Comparison of ENCODE assay signal across 20 cellular contexts in genomic region chr7:108143658-108144420, GRCh38. TPM values are rescaled to one million over a fixed set of nuclear protein-coding genes. Genes with fewer than 3 reads are reported as not detected.
DNase-seq lines count a peak whose midpoint lies in the region; ATAC-seq and TF ChIP-seq lines count a peak whose summit lies in the region.
"Had no signal": no experiment of that assay in that cellular context is flagged by ENCODE, and none has a peak within 500 bp of the region (broad histone marks: within the 10 kb centered on the region; RNA-seq: fewer than 3 reads in every experiment).

No MANE protein-coding gene starts in this region.

- H3K27ac Mint-ChIP-seq in HFFc6, result no peak overlapping the region
- H3K27ac Mint-ChIP-seq: B cell; CD4-positive, alpha-beta T cell had no signal

- H4K20me1 ChIP-seq in OCI-LY1 (ENCODE audit: insufficient read depth, low read length), result no peaks in the 10 kb centered on the region

- peak; percentile 56 for ATAC-seq in GM18868 (IDR thresholded peaks at IDR 0.05; ENCODE audit: unreplicated experiment)
- ATAC-seq in left ventricle myocardium superior, result no peak
- no peak for ATAC-seq in GM18517 (IDR thresholded peaks at IDR 0.05; ENCODE audit: unreplicated experiment)
- ATAC-seq in lower lobe of right lung, result no peak

- no peak for DNase-seq in HFFc6
- peak; percentile 90 for DNase-seq in esophagus muscularis mucosa (ENCODE audit: extremely low spot score)
- DNase-seq in left ventricle myocardium superior, result no peak
- DNase-seq in activated CD8-positive, alpha-beta memory T cell treated with anti-CD3 and anti-CD28 coated beads, Interleukin-2, amount 50 U/mL, for 4 hours, result no peak
- no peak for DNase-seq in lower lobe of right lung
- DNase-seq: CD4-positive, alpha-beta T cell; DMS79; NCI-H1417; NCI-H1930; NCI-H2171; NCI-H82; Right ventricle myocardium superior; SK-N-SH; T-helper 1 cell; T1000 had no signal

- no peak overlapping the region for H2AFZ ChIP-seq in OCI-LY1 (ENCODE audit: low read length)

- H3K79me2 ChIP-seq in OCI-LY1 (ENCODE audit: insufficient read depth, low read length), result no peaks in the 10 kb centered on the region

- no peak overlapping the region for H3K4me2 ChIP-seq in OCI-LY1 (ENCODE audit: low read length)
- H3K4me2 ChIP-seq: SK-N-SH had no signal

- H3F3A ChIP-seq in OCI-LY1 (ENCODE audit: insufficient read depth, low read length), result no peaks in the 10 kb centered on the region

- H3K36me3 ChIP-seq in OCI-LY1 (ENCODE audit: insufficient read depth, low read length), result no peaks in the 10 kb centered on the region
- H3K36me3 ChIP-seq in esophagus muscularis mucosa, result no peaks in the 10 kb centered on the region
- no peaks in the 10 kb centered on the region for H3K36me3 ChIP-seq in lower lobe of right lung

- no peaks in the 10 kb centered on the region for H3K9me3 Mint-ChIP-seq in HFFc6
- H3K9me3 Mint-ChIP-seq: CD4-positive, alpha-beta T cell had no signal

- H3K9ac ChIP-seq in OCI-LY1 (ENCODE audit: low read length), result no peak overlapping the region
- H3K9ac ChIP-seq: SK-N-SH had no signal

- no peak overlapping the region for H3K4me3 Mint-ChIP-seq in HFFc6
- H3K4me3 Mint-ChIP-seq: B cell; CD4-positive, alpha-beta T cell had no signal

- H3K27me3 ChIP-seq in OCI-LY1 (ENCODE audit: insufficient read depth, low read length) (no peaks in the 10 kb centered on the region; the same call in 1 of the 2 replicates), esophagus muscularis mucosa (no peaks in the 10 kb centered on the region), lower lobe of right lung (ENCODE audit: low read depth) (no peaks in the 10 kb centered on the region)

- H3K4me1 ChIP-seq in OCI-LY1 (ENCODE audit: insufficient read depth, low read length, severe bottlenecking), result no peaks in the 10 kb centered on the region
- peaks cover 6 to 39% (median 28%) of the 10 kb centered on the region in 4 donors for H3K4me1 ChIP-seq in esophagus muscularis mucosa
- peaks cover 8% of the 10 kb centered on the region for H3K4me1 ChIP-seq in lower lobe of right lung

- H3K9me2 ChIP-seq in OCI-LY1 (ENCODE audit: low read depth, low read length), result no peaks in the 10 kb centered on the region
- H3K9me2 ChIP-seq: SK-N-SH had no signal

- H3K27ac ChIP-seq in OCI-LY1 (ENCODE audit: low read depth, low read length, poor library complexity, severe bottlenecking) (no peak overlapping the region), esophagus muscularis mucosa (replicated peaks in 1 of 4) (peak overlapping the region in 2 of 4 donors; percentile 63 to 65), lower lobe of right lung (no peak overlapping the region)

- intact Hi-C loops in esophagus muscularis mucosa (cut with DNase I), result loop anchor here (10.0 kb wide), 1 partner anchor 139 kb away; the partner anchor contains the start of gene LAMB1
- intact Hi-C loops in left ventricle myocardium superior (cut with micrococcal nuclease), result loop anchor here (10.0 kb wide), 2 partner anchors 89 to 139 kb away; partner anchors contain the start of gene LAMB1
- intact Hi-C loops in lower lobe of right lung (cut with DNase I), result no loop called here

- WGBS in esophagus muscularis mucosa, result 90% methylated on average over 6 of the region's 6 CpGs

- no peaks in the 10 kb centered on the region for H3K36me3 Mint-ChIP-seq in HFFc6 (ENCODE audit: low read depth)

- TF ChIP-seq CTCF in HFFc6 (IDR thresholded peaks at IDR 0.05) (peak; percentile 18; the same call in 1 of the 2 replicates), OCI-LY1 (IDR thresholded peaks at IDR 0.05; ENCODE audit: low read length) (peak; percentile 35; the same call in 1 of the 2 replicates), esophagus muscularis mucosa (IDR thresholded peaks at IDR 0.05) (no peak), lower lobe of right lung (IDR thresholded peaks at IDR 0.05) (no peak)

- no peaks in the 10 kb centered on the region; the same call in 1 of the 2 replicates for H3K4me1 Mint-ChIP-seq in HFFc6 (ENCODE audit: low read depth)
- H3K4me1 Mint-ChIP-seq: B cell had no signal

- no peak overlapping the region for H3K4me3 ChIP-seq in OCI-LY1 (ENCODE audit: low read depth, low read length, poor library complexity, severe bottlenecking)
- no peak overlapping the region for H3K4me3 ChIP-seq in esophagus muscularis mucosa
- no peak overlapping the region for H3K4me3 ChIP-seq in lower lobe of right lung

- H3K9me3 ChIP-seq in OCI-LY1 (ENCODE audit: low read length), result no peaks in the 10 kb centered on the region
- H3K9me3 ChIP-seq in esophagus muscularis mucosa, result no peaks in the 10 kb centered on the region
- H3K9me3 ChIP-seq in lower lobe of right lung, result no peaks in the 10 kb centered on the region
- H3K9me3 ChIP-seq: SK-N-SH had no signal

- no peak for TF ChIP-seq EP300 in esophagus muscularis mucosa (IDR thresholded peaks at IDR 0.05)

- no peak for TF ChIP-seq POLR2A in esophagus muscularis mucosa (IDR thresholded peaks at IDR 0.05; ENCODE audit: low read depth)

- peaks cover 5% of the 10 kb centered on the region for H3K27me3 Mint-ChIP-seq in HFFc6 (ENCODE audit: insufficient read depth)

RNA-seq across cellular contexts. Expression of gene LAMB4, which starts 13.7 kb away (rescaled TPM):
- total RNA-seq in HFFc6 (2021; fragmentation: NEBNext Ultra II Directional; extraction: Animal tissue kit (Norgen Biotek cat#: 25700)), result under 1 TPM in 2 of 6 experiments, not detected in 4; 0.16 to 0.24 TPM
- total RNA-seq in esophagus muscularis mucosa, result 1 to 10 TPM in 2 of 4 donors, under 1 TPM in 1, not detected in 1; 0.75 to 2.6 (median 1.7) TPM
- 0.22 TPM for total RNA-seq in left ventricle myocardium superior
- not detected for total RNA-seq in lower lobe of right lung
- total RNA-seq: B cell, LHCN-M2 had no signal

Comparison
In these comparisons a context has a peak if more than half of its experiments do, and no peak if none do; other contexts are left out.
1. CTCF ChIP-seq: peak in HFFc6 (single experiment) and OCI-LY1 (single experiment); none in esophagus muscularis mucosa (0 of 3) and lower lobe of right lung (single experiment).